ENCODE assay signal across 14 cellular contexts in genomic region chr22:24471570-24471969, GRCh38. TPM values are rescaled to one million over a fixed set of nuclear protein-coding genes. Genes with fewer than 3 reads are reported as not detected.
DNase-seq lines count a peak whose midpoint lies in the region; ATAC-seq, FAIRE-seq and TF ChIP-seq lines count a peak whose summit lies in the region.
"Had no signal": no experiment of that assay in that cellular context is flagged by ENCODE, and none has a peak within 500 bp of the region (broad histone marks: within the 10 kb centered on the region; RNA-seq: fewer than 3 reads in every experiment).

No MANE protein-coding gene starts in this region.

- ATAC-seq in heart right ventricle (peak; percentile 92 to 96 (median 94)), pancreas (peak in 3 of 4 donors; percentile 38 to 51 (median 49))

- H3K36me3 ChIP-seq in heart right ventricle (no peaks in the 10 kb centered on the region), pancreas (no peaks in the 10 kb centered on the region), esophagus squamous epithelium (no peaks in the 10 kb centered on the region)

- FAIRE-seq in pancreas (lab: Jason Lieb, UNC): no peak
- FAIRE-seq: H54, islet of Langerhans had no signal

- H3K27ac ChIP-seq in heart right ventricle (peak overlapping the region in 9 of 10 donors; percentile 41 to 60 (median 54)), pancreas (no peak overlapping the region), esophagus squamous epithelium (peak overlapping the region in 1 of 4 donors; percentile 37)

- intact Hi-C loops in heart right ventricle (cut with DNase I) (loop anchor here in 4 of 10 donors (5.0 kb wide), 3 partner anchors 34 to 44 kb away; partner anchors contain the start of gene ADORA2A (in 2 of the 4)), pancreas (cut with DNase I) (no loop called here), esophagus squamous epithelium (cut with DNase I) (no loop called here)

- H3K4me3 ChIP-seq in astrocyte of the cerebellum (ENCODE audit: low read depth, low read length) (no peak overlapping the region), heart right ventricle (no peak overlapping the region), pancreas (no peak overlapping the region), esophagus squamous epithelium (no peak overlapping the region)

- no peak for TF ChIP-seq POLR2A in esophagus squamous epithelium (IDR thresholded peaks at IDR 0.05)

- 57 to 65% methylated on average over 4 of the region's 4 CpGs for whole genome bisulfite sequencing in heart right ventricle, 2 donors
- 87 to 91% methylated on average over 4 of the region's 4 CpGs for WGBS in pancreas, 2 donors
- 81 to 91% methylated on average over 3 to 4 of the region's 4 CpGs for WGBS in esophagus squamous epithelium, 2 donors

- H3K4me1 ChIP-seq in heart right ventricle (peaks cover 5 to 76% (median 44%) of the 10 kb centered on the region in 9 donors), pancreas (peaks cover 0 to 1% (median 0%) of the 10 kb centered on the region in 3 donors), esophagus squamous epithelium (peaks cover 0 to 13% (median 0%) of the 10 kb centered on the region in 3 donors)

- H3K27me3 ChIP-seq in heart right ventricle: no peaks in the 10 kb centered on the region
- H3K27me3 ChIP-seq in pancreas: no peaks in the 10 kb centered on the region
- no peaks in the 10 kb centered on the region for H3K27me3 ChIP-seq in esophagus squamous epithelium

- peak; percentile 53 for DNase-seq in DMS 273 treated with DMSO at 0.1 percent for 48 hours (lab: John Stamatoyannopoulos, UW)
- peak; percentile 88 for DNase-seq in astrocyte of the cerebellum (ENCODE audit: low read depth)
- peak; percentile 59 to 81 for DNase-seq in heart right ventricle
- no peak for DNase-seq in pancreas
- no peak for DNase-seq in SK-N-DZ (ENCODE audit: low spot score)
- no peak for DNase-seq in esophagus squamous epithelium (lab: John Stamatoyannopoulos, UW)
- no peak for DNase-seq in NCI-H1092 treated with DMSO at 0.1 percent for 48 hours (lab: John Stamatoyannopoulos, UW)
- DNase-seq in activated CD4-positive, CD25-positive, alpha-beta regulatory T cell treated with anti-CD3 and anti-CD28 coated beads, Interleukin-2, amount 50 U/mL, for 72 hours: no peak
- DNase-seq: activated naive CD4-positive, alpha-beta T cell treated with anti-CD3 and anti-CD28 coated beads for 36 hours; GF-D8; NCI-H510A had no signal

- TF ChIP-seq CTCF in astrocyte of the cerebellum (IDR thresholded peaks at IDR 0.05; ENCODE audit: low read depth, low read length, missing control alignments): no peak
- no peak for TF ChIP-seq CTCF in heart right ventricle (IDR thresholded peaks at IDR 0.05)
- TF ChIP-seq CTCF in pancreas (IDR thresholded peaks at IDR 0.05): no peak
- TF ChIP-seq CTCF in esophagus squamous epithelium (IDR thresholded peaks at IDR 0.05): no peak

- H3K9me3 ChIP-seq in heart right ventricle (peaks cover 0 to 8% (median 0%) of the 10 kb centered on the region in 11 donors), pancreas (no peaks in the 10 kb centered on the region), esophagus squamous epithelium (no peaks in the 10 kb centered on the region)

- in situ Hi-C loops in astrocyte of the cerebellum (cut with HindIII; ENCODE audit: low sequenced_read_pairs): no loop called here

RNA-seq across cellular contexts. Expression of gene UPB1, which starts 23.6 kb away (rescaled TPM):
- total RNA-seq in heart right ventricle (1 to 10 TPM in 6 of 10 donors, under 1 TPM in 4; 0.45 to 2.7 (median 1.0) TPM), pancreas (under 1 TPM; 0.08 to 0.32 (median 0.21) TPM), esophagus squamous epithelium (under 1 TPM in 1 of 4 donors, not detected in 3; 0.57 TPM)
- polyA plus RNA-seq in heart right ventricle (1 to 10 TPM in 1 of 2 donors, under 1 TPM in 1; 0.32 to 3.7 TPM), pancreas (1 to 10 TPM in 1 of 2 donors, under 1 TPM in 1; 0.30 to 2.3 TPM)
- 0.13 TPM in 1 of 2 replicates, not detected in the other for polyA plus RNA-seq in SK-N-DZ (2014; cell fraction: cytosol; rRNA removed)
- 0.22 and 0.24 TPM in 2 replicates for polyA plus RNA-seq in SK-N-DZ (2014; cell fraction: nucleus; rRNA removed)
- total RNA-seq: renal cortical epithelial cell had no signal

RNA-seq across cellular contexts. Expression of gene ADORA2A, which starts 44.2 kb away (rescaled TPM):
- total RNA-seq in heart right ventricle: 1 to 10 TPM; 1.5 to 9.7 (median 3.8) TPM
- 1 to 10 TPM; 4.9 to 6.1 TPM for polyA plus RNA-seq in heart right ventricle
- 1 to 10 TPM in 4 of 6 donors, under 1 TPM in 2; 0.85 to 2.7 (median 1.3) TPM for total RNA-seq in pancreas
- polyA plus RNA-seq in pancreas: 10 to 100 TPM in 1 of 2 donors, 1 to 10 TPM in 1; 3.6 to 10.4 TPM
- 8.7 and 11.8 TPM in 2 replicates for polyA plus RNA-seq in SK-N-DZ (2014; cell fraction: cytosol; rRNA removed)
- polyA plus RNA-seq in SK-N-DZ (2014; cell fraction: nucleus; rRNA removed): 4.8 and 7.8 TPM in 2 replicates
- total RNA-seq in esophagus squamous epithelium: 1 to 10 TPM; 1.0 to 4.0 (median 2.4) TPM

Comparison
In these comparisons a context has a peak if more than half of its experiments do, and no peak if none do; other contexts are left out.
1. DNase-seq: peak in DMS 273 treated with DMSO at 0.1 percent for 48 hours (single experiment), astrocyte of the cerebellum (single experiment) and heart right ventricle (2 of 2); none in pancreas (0 of 6), SK-N-DZ (single experiment), esophagus squamous epithelium (single experiment), NCI-H1092 treated with DMSO at 0.1 percent for 48 hours (single experiment) and activated CD4-positive, CD25-positive, alpha-beta regulatory T cell treated with anti-CD3 and anti-CD28 coated beads, Interleukin-2, amount 50 U/mL, for 72 hours (single experiment).
2. H3K27ac ChIP-seq: peak in heart right ventricle (9 of 10); none in pancreas (0 of 4).